2 cellular contexts compared by ENCODE assay signal in genomic region chr1:77084457-77084856, GRCh38.
TF ChIP-seq lines count a peak whose summit lies in the region.

No MANE protein-coding gene starts in this region.

TF ChIP-seq in HepG2, 621 proteins besides CTCF, POLR2A, EP300 and RAD21:
- TF ChIP-seq ZNF432 (CRISPR knock-in tag; IDR thresholded peaks at IDR 0.05; ENCODE audit: borderline replicate concordance) (no peak), CREM (IDR thresholded peaks at IDR 0.05) (no peak), CREM (CRISPR knock-in tag; IDR thresholded peaks at IDR 0.05) (no peak), ZNF12 (CRISPR knock-in tag; IDR thresholded peaks at IDR 0.05) (no peak), PRMT3 (CRISPR knock-in tag; IDR thresholded peaks at IDR 0.05; ENCODE audit: borderline replicate concordance, low read depth) (no peak), ZGPAT (CRISPR knock-in tag; IDR thresholded peaks at IDR 0.05) (no peak), NFE2L1 (CRISPR knock-in tag; IDR thresholded peaks at IDR 0.05; ENCODE audit: borderline replicate concordance) (no peak), ZNF557 (CRISPR knock-in tag; IDR thresholded peaks at IDR 0.05) (no peak), HDAC2 (CRISPR knock-in tag; IDR thresholded peaks at IDR 0.05) (no peak), ZFP82 (CRISPR knock-in tag; IDR thresholded peaks at IDR 0.05; ENCODE audit: borderline replicate concordance) (no peak), WIZ (CRISPR knock-in tag; IDR thresholded peaks at IDR 0.05) (no peak), SCMH1 (CRISPR knock-in tag; IDR thresholded peaks at IDR 0.05; ENCODE audit: borderline replicate concordance) (no peak), HHEX (CRISPR knock-in tag; IDR thresholded peaks at IDR 0.05) (no peak), ZNF224 (CRISPR knock-in tag; IDR thresholded peaks at IDR 0.05) (no peak), ZSCAN31 (CRISPR knock-in tag; IDR thresholded peaks at IDR 0.05; ENCODE audit: low read depth) (no peak), ZFP90 (CRISPR knock-in tag; IDR thresholded peaks at IDR 0.05; ENCODE audit: borderline replicate concordance) (no peak)

TF ChIP-seq in K562, 482 proteins besides CTCF, POLR2A, EP300 and RAD21:
- no peak for TF ChIP-seq XRCC3 (IDR thresholded peaks at IDR 0.05)
- no peak for TF ChIP-seq BRF2 (IDR thresholded peaks at IDR 0.05; ENCODE audit: borderline replicate concordance, insufficient read depth, insufficient read length)
- TF ChIP-seq MCM5 (IDR thresholded peaks at IDR 0.05; ENCODE audit: low read depth): no peak
- no peak for TF ChIP-seq SP1 (CRISPR knock-in tag; IDR thresholded peaks at IDR 0.05)
- no peak for TF ChIP-seq ETV1 (tag; conservative IDR thresholded peaks at IDR 0.05; ENCODE audit: low read depth)
- TF ChIP-seq ZNF277 (CRISPR knock-in tag; IDR thresholded peaks at IDR 0.05; ENCODE audit: borderline replicate concordance): no peak
- no peak for TF ChIP-seq PRMT5 (CRISPR knock-in tag; IDR thresholded peaks at IDR 0.05)
- no peak for TF ChIP-seq E2F6 (IDR thresholded peaks at IDR 0.05; ENCODE audit: borderline replicate concordance in 1 of 2, extremely low read depth in 1 of 2, insufficient read depth in 1 of 2, insufficient read length in 1 of 2, low read depth in 1 of 2, low read length in 1 of 2, poor library complexity in 1 of 2, severe bottlenecking in 1 of 2)
- TF ChIP-seq BCL6 (CRISPR knock-in tag; IDR thresholded peaks at IDR 0.05): no peak
- no peak for TF ChIP-seq SFPQ (IDR thresholded peaks at IDR 0.05; ENCODE audit: low read depth, low read length)
- no peak for TF ChIP-seq ZNF668 (CRISPR knock-in tag; IDR thresholded peaks at IDR 0.05)
- TF ChIP-seq FIP1L1 (IDR thresholded peaks at IDR 0.05; ENCODE audit: low read depth, low read length, poor library complexity, severe bottlenecking): no peak
- no peak for TF ChIP-seq AFF4 (CRISPR knock-in tag; IDR thresholded peaks at IDR 0.05)
- TF ChIP-seq EHMT2 (IDR thresholded peaks at IDR 0.05): no peak
- no peak for TF ChIP-seq HINFP (tag; conservative IDR thresholded peaks at IDR 0.05; ENCODE audit: low read depth)
- no peak for TF ChIP-seq ZNF239 (CRISPR knock-in tag; IDR thresholded peaks at IDR 0.05)
